8 cellular contexts compared by ENCODE assay signal in the genomic region with DNA sequence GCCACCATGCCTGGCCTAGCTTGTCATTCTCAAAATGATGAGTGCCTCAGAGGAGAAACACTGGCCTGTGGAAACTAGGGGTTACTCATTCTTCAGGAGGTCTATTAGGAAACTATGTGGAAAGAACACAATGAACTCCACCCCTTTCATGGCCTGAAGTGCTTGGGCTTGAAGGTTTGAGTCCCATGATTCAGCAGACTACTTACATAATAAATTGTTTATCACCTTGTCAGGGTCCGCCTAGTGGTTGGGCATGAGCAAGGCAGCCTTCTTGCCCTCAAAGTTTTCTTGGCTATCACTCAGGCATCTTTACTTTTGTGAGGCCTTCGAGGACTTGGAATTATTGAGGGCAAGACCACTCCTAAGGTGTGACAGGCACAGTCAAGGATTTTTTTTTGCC.
DNase-seq lines count a peak whose midpoint lies in the region; ATAC-seq and TF ChIP-seq lines count a peak whose summit lies in the region.
"Had no signal": no experiment of that assay in that cellular context is flagged by ENCODE, and none has a peak within 500 bp of the region (broad histone marks: within the 10 kb centered on the region; RNA-seq: fewer than 3 reads in every experiment).

No MANE protein-coding gene starts in this region.

- no peaks in the 10 kb centered on the region for H3K27me3 ChIP-seq in PC-3 (ENCODE audit: low read length)

- no peaks in the 10 kb centered on the region for H3K4me1 ChIP-seq in PC-3 (ENCODE audit: insufficient read depth, low read length)
- H3K4me1 ChIP-seq: parathyroid adenoma had no signal

- no peaks in the 10 kb centered on the region for H3K9me2 ChIP-seq in PC-3 (replicated peaks; ENCODE audit: low read length)

- no peak overlapping the region for H3K4me2 ChIP-seq in PC-3 (ENCODE audit: low read length)

- BruUV-seq in PC-3 (replicated peaks; lab: Mats Ljungman, UMichigan) = no TSS peak

- POLR2A ChIA-PET in PC-3 (lab: Charles Lee; ENCODE audit: unreplicated experiment) = no interaction called here

- peak; percentile 7 for DNase-seq in PC-3
- DNase-seq in left kidney (ENCODE audit: low read depth, low spot score) = peak; percentile 4
- DNase-seq in NCI-H1417 treated with DMSO at 0.1 percent for 48 hours (lab: John Stamatoyannopoulos, UW) = no peak
- no peak for DNase-seq in NCI-H1694 (lab: John Stamatoyannopoulos, UW)

- no peaks in the 10 kb centered on the region for H3K79me2 ChIP-seq in PC-3 (ENCODE audit: low read length)
- H3K79me2 ChIP-seq: parathyroid adenoma had no signal

- peak; percentile 56 for TF ChIP-seq CTCF in PC-3 (conservative IDR thresholded peaks at IDR 0.05; ENCODE audit: low read depth, low read length)

- H3K27ac ChIP-seq in PC-3 (ENCODE audit: low read length) = no peak overlapping the region
- H3K27ac ChIP-seq: parathyroid adenoma had no signal

- H2AFZ ChIP-seq in PC-3 (ENCODE audit: low read length) = no peak overlapping the region
- H2AFZ ChIP-seq: parathyroid adenoma had no signal

- no peaks in the 10 kb centered on the region for H3K36me3 ChIP-seq in PC-3 (ENCODE audit: low read depth, low read length)

- intact Hi-C loops in PC-3 (cut with micrococcal nuclease) = no loop called here

- no peaks in the 10 kb centered on the region for H4K20me1 ChIP-seq in PC-3 (ENCODE audit: low read length)

- no peaks in the 10 kb centered on the region for H3K9me3 ChIP-seq in PC-3 (ENCODE audit: low read length)

- no peak overlapping the region for H3K4me3 ChIP-seq in PC-3 (ENCODE audit: low read length)

- ATAC-seq in GM18868 (IDR thresholded peaks at IDR 0.05; ENCODE audit: unreplicated experiment) (peak; percentile 92), HG02885 (IDR thresholded peaks at IDR 0.05; ENCODE audit: poor library complexity, unreplicated experiment) (peak; percentile 91), PC-3 (no peak)
- no peak for ATAC-seq in activated CD4-positive, CD25-positive, alpha-beta regulatory T cell treated with anti-CD3 and anti-CD28 coated beads, Interleukin-2, amount 50 U/mL, for 24 hours

- CTCF ChIA-PET in PC-3 (lab: Charles Lee) = no interaction called here

- H3K9ac ChIP-seq in PC-3 (ENCODE audit: low read length) = no peak overlapping the region
- H3K9ac ChIP-seq: parathyroid adenoma had no signal

- H3F3A ChIP-seq in PC-3 (ENCODE audit: low read length, unreplicated experiment) = no peaks in the 10 kb centered on the region

Comparison
In these comparisons a context has a peak if more than half of its experiments do, and no peak if none do; other contexts are left out.
1. ATAC-seq: peak in GM18868 (single experiment) and HG02885 (single experiment); none in PC-3 (single experiment) and activated CD4-positive, CD25-positive, alpha-beta regulatory T cell treated with anti-CD3 and anti-CD28 coated beads, Interleukin-2, amount 50 U/mL, for 24 hours (0 of 2).
2. DNase-seq: peak in PC-3 (single experiment) and left kidney (single experiment); none in NCI-H1417 treated with DMSO at 0.1 percent for 48 hours (single experiment) and NCI-H1694 (single experiment).